Comparison of ENCODE assay signal across 8 cellular contexts in the genomic region with DNA sequence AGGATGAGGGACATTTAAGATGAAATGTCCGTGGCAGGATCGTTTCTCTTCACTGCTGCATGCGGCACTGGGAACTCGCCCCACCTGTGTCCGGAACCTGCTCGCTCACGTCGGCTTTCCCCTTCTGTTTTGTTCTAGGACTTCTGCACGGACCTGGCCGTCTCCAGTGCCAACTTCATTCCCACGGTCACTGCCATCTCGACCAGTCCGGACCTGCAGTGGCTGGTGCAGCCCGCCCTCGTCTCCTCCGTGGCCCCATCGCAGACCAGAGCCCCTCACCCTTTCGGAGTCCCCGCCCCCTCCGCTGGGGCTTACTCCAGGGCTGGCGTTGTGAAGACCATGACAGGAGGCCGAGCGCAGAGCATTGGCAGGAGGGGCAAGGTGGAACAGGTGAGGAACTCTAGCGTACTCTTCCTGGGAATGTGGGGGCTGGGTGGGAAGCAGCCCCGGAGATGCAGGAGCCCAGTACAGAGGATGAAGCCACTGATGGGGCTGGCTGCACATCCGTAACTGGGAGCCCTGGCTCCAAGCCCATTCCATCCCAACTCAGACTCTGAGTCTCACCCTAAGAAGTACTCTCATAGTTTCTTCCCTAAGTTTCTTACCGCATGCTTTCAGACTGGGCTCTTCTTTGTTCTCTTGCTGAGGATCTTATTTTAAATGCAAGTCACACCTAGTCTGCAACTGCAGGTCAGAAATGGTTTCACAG. TPM values are rescaled to one million over a fixed set of nuclear protein-coding genes. Genes with fewer than 3 reads are reported as not detected.
DNase-seq lines count a peak whose midpoint lies in the region; ATAC-seq and TF ChIP-seq lines count a peak whose summit lies in the region.

No MANE protein-coding gene starts in this region.

- H3K27ac Mint-ChIP-seq in activated CD8-positive, alpha-beta memory T cell treated with anti-CD3 and anti-CD28 coated beads, Interleukin-2, amount 10 ng/mL, durations not matched to agents 7 days and 5 days, result no peak overlapping the region
- peak overlapping the region; percentile 95 to 100 (median 99) for H3K27ac Mint-ChIP-seq in brain

- H3K27ac ChIP-seq in layer of hippocampus (ENCODE audit: low read depth, low read length) (peak overlapping the region; percentile 99), substantia nigra (ENCODE audit: low read depth, low read length, poor library complexity, severe bottlenecking) (peak overlapping the region; percentile 98)

- no peak for TF ChIP-seq CTCF in brain (conservative IDR thresholded peaks at IDR 0.05)

- H3K4me3 Mint-ChIP-seq in activated CD8-positive, alpha-beta memory T cell treated with anti-CD3 and anti-CD28 coated beads, Interleukin-2, amount 10 ng/mL, durations not matched to agents 7 days and 5 days, result peak overlapping the region; percentile 75
- H3K4me3 Mint-ChIP-seq in brain, result peak overlapping the region; percentile 95 to 98 (median 96)

- no peak for ATAC-seq in activated CD8-positive, alpha-beta memory T cell treated with anti-CD3 and anti-CD28 coated beads, Interleukin-2, amount 10 ng/mL, durations not matched to agents 7 days and 5 days
- ATAC-seq in GM21717 (IDR thresholded peaks at IDR 0.05; ENCODE audit: unreplicated experiment), result no peak

- DNase-seq in activated CD8-positive, alpha-beta memory T cell treated with anti-CD3 and anti-CD28 coated beads, Interleukin-2, amount 10 ng/mL, durations not matched to agents 7 days and 5 days, result no peak
- no peak for DNase-seq in activated CD8-positive, alpha-beta memory T cell treated with anti-CD3 and anti-CD28 coated beads, Interleukin-2, amount 50 U/mL, for 4 hours
- DNase-seq in substantia nigra (lab: John Stamatoyannopoulos, UW) (peak in 25 of 49 donors; percentile 13 to 82 (median 57)), middle frontal gyrus (ENCODE audit: extremely low spot score, low spot score) (no peak), NCI-H1436 (lab: John Stamatoyannopoulos, UW) (no peak)

- H3K36me3 Mint-ChIP-seq in activated CD8-positive, alpha-beta memory T cell treated with anti-CD3 and anti-CD28 coated beads, Interleukin-2, amount 10 ng/mL, durations not matched to agents 7 days and 5 days, result peaks cover 6% of the 10 kb centered on the region
- peaks cover 31% of the 10 kb centered on the region for H3K36me3 Mint-ChIP-seq in brain

- H3K27me3 ChIP-seq in layer of hippocampus (ENCODE audit: control insufficient read depth, insufficient read depth, low read length), result no peaks in the 10 kb centered on the region

- peaks cover 33% of the 10 kb centered on the region for H3K4me1 Mint-ChIP-seq in activated CD8-positive, alpha-beta memory T cell treated with anti-CD3 and anti-CD28 coated beads, Interleukin-2, amount 10 ng/mL, durations not matched to agents 7 days and 5 days
- H3K4me1 Mint-ChIP-seq in brain, result peaks cover 49% of the 10 kb centered on the region

- H3K9me3 Mint-ChIP-seq in activated CD8-positive, alpha-beta memory T cell treated with anti-CD3 and anti-CD28 coated beads, Interleukin-2, amount 10 ng/mL, durations not matched to agents 7 days and 5 days (ENCODE audit: low read depth), result no peaks in the 10 kb centered on the region
- H3K9me3 Mint-ChIP-seq in brain, result peaks cover 0 to 13% (median 0%) of the 10 kb centered on the region in 5 experiments

- CTCF ChIA-PET in activated CD8-positive, alpha-beta memory T cell treated with anti-CD3 and anti-CD28 coated beads, Interleukin-2, amount 10 ng/mL, durations not matched to agents 7 days and 5 days (lab: Charles Lee), result interaction anchor here (3.3 kb wide), 1 partner anchor 13 kb away, joined by 9 read pairs; no protein-coding TSS in a partner anchor

- H3K27me3 Mint-ChIP-seq in activated CD8-positive, alpha-beta memory T cell treated with anti-CD3 and anti-CD28 coated beads, Interleukin-2, amount 10 ng/mL, durations not matched to agents 7 days and 5 days, result peaks cover 65% of the 10 kb centered on the region
- peaks cover 52% of the 10 kb centered on the region for H3K27me3 Mint-ChIP-seq in brain

RNA-seq across cellular contexts. Expression of gene FOS, which starts 1.3 kb away (rescaled TPM):
- 10 to 100 TPM in 1 of 2 experiments, 1 to 10 TPM in 1; 6.9 to 78.6 TPM for total RNA-seq in activated CD8-positive, alpha-beta memory T cell treated with anti-CD3 and anti-CD28 coated beads, Interleukin-2, amount 10 ng/mL, durations not matched to agents 7 days and 5 days
- polyA plus RNA-seq in brain (ENCODE audit: insufficient read depth, low read depth, low replicate concordance), result 9.4 TPM

Comparison
In these comparisons a context has a peak if more than half of its experiments do, and no peak if none do; other contexts are left out.
1. DNase-seq: peak in substantia nigra (25 of 49); none in activated CD8-positive, alpha-beta memory T cell treated with anti-CD3 and anti-CD28 coated beads, Interleukin-2, amount 10 ng/mL, durations not matched to agents 7 days and 5 days (single experiment), activated CD8-positive, alpha-beta memory T cell treated with anti-CD3 and anti-CD28 coated beads, Interleukin-2, amount 50 U/mL, for 4 hours (single experiment), middle frontal gyrus (single experiment) and NCI-H1436 (single experiment).